8 cellular contexts compared by ENCODE assay signal in genomic region chr1:15526021-15526489, GRCh38. TPM values are rescaled to one million over a fixed set of nuclear protein-coding genes. Genes with fewer than 3 reads are reported as not detected.
A peak's percentile ranks its signal among the peaks of the same experiment; 100 is the strongest.
DNase-seq lines count a peak whose midpoint lies in the region; ATAC-seq and TF ChIP-seq lines count a peak whose summit lies in the region.

No MANE protein-coding gene starts in this region.

- no peak for ATAC-seq in activated T-cell treated with anti-CD3 and anti-CD28 coated beads, Interleukin-2, amount 50 U/mL, for 72 hours (replicated peaks in 1 of 2)
- no peak for ATAC-seq in lower lobe of right lung

- TF ChIP-seq POLR2A in transverse colon (IDR thresholded peaks at IDR 0.05) = no peak

- no peak for TF ChIP-seq EP300 in transverse colon (IDR thresholded peaks at IDR 0.05; ENCODE audit: low read depth)

- H3K27me3 ChIP-seq in ascending aorta (no peaks in the 10 kb centered on the region), lower lobe of right lung (ENCODE audit: low read depth) (no peaks in the 10 kb centered on the region), transverse colon (no peaks in the 10 kb centered on the region)

- in situ Hi-C loops in transverse colon (cut with MboI; ENCODE audit: low pct_ligation_motif_present in 1 of 4, low pct_unique_long_range_greater_than_20kb in 1 of 4, low sequenced_read_pairs in 3 of 4) = no loop called here

- TF ChIP-seq CTCF in ascending aorta (IDR thresholded peaks at IDR 0.05) = no peak
- no peak for TF ChIP-seq CTCF in lower lobe of right lung (IDR thresholded peaks at IDR 0.05)
- TF ChIP-seq CTCF in transverse colon (IDR thresholded peaks at IDR 0.05) = no peak

- H3K27ac Mint-ChIP-seq in activated T-cell treated with anti-CD3 and anti-CD28 coated beads, Interleukin-2, amount 50 U/mL, for 72 hours = peak overlapping the region; percentile 93

- no peaks in the 10 kb centered on the region for H3K27me3 Mint-ChIP-seq in activated T-cell treated with anti-CD3 and anti-CD28 coated beads, Interleukin-2, amount 50 U/mL, for 72 hours (ENCODE audit: low read depth)

- H3K9me3 ChIP-seq in ascending aorta (no peaks in the 10 kb centered on the region), lower lobe of right lung (no peaks in the 10 kb centered on the region), transverse colon (no peaks in the 10 kb centered on the region)

- DNase-seq in activated T-cell treated with anti-CD3 and anti-CD28 coated beads, Interleukin-2, amount 50 U/mL, for 72 hours = peak in 1 of 2 donors; percentile 19
- no peak for DNase-seq in activated T-cell treated with anti-CD3 and anti-CD28 coated beads, Interleukin-2, amount 50 U/mL, for 48 hours
- DNase-seq in ascending aorta (ENCODE audit: low spot score in 2 of 2) (peak in 1 of 2 donors; percentile 65), lower lobe of right lung (no peak), transverse colon (peak; percentile 46), hepatic stellate cell (ENCODE audit: low spot score) (no peak), NCI-H1417 treated with DMSO at 0.1 percent for 48 hours (lab: John Stamatoyannopoulos, UW) (no peak), NCI-H128 (lab: John Stamatoyannopoulos, UW; ENCODE audit: unreplicated experiment) (no peak)

- WGBS in transverse colon (ENCODE audit: low coverage in 1 of 2), 2 donors = 7 to 8% methylated on average over 5 to 9 of the region's 9 CpGs

- H3K4me3 Mint-ChIP-seq in activated T-cell treated with anti-CD3 and anti-CD28 coated beads, Interleukin-2, amount 50 U/mL, for 72 hours = peak overlapping the region; percentile 88 to 93

- intact Hi-C loops in ascending aorta (cut with DNase I) (loop anchor here (5.0 kb wide), 2 partner anchors 91 to 1436 kb away; partner anchors contain the start of gene DDI2), lower lobe of right lung (cut with DNase I) (no loop called here), transverse colon (cut with DNase I; ENCODE audit: low total_unique reads) (loop anchor here (5.0 kb wide), 1 partner anchor 1631 kb away; no protein-coding TSS in a partner anchor)

- peaks cover 7 to 25% of the 10 kb centered on the region in 2 donors for H3K4me1 ChIP-seq in ascending aorta
- H3K4me1 ChIP-seq in lower lobe of right lung = peaks cover 37% of the 10 kb centered on the region
- H3K4me1 ChIP-seq in transverse colon = peaks cover 22 to 36% (median 27%) of the 10 kb centered on the region in 4 donors

- peaks cover 59% of the 10 kb centered on the region for H3K4me1 Mint-ChIP-seq in activated T-cell treated with anti-CD3 and anti-CD28 coated beads, Interleukin-2, amount 50 U/mL, for 72 hours (ENCODE audit: low read depth)

- peak overlapping the region; percentile 93 to 94 for H3K27ac ChIP-seq in ascending aorta
- peak overlapping the region; percentile 90 for H3K27ac ChIP-seq in lower lobe of right lung
- peak overlapping the region; percentile 96 to 99 (median 98) for H3K27ac ChIP-seq in transverse colon

- H3K9me3 Mint-ChIP-seq in activated T-cell treated with anti-CD3 and anti-CD28 coated beads, Interleukin-2, amount 50 U/mL, for 72 hours = no peaks in the 10 kb centered on the region

- peaks cover 0 to 4% of the 10 kb centered on the region in 2 donors for H3K36me3 ChIP-seq in ascending aorta
- peaks cover 10% of the 10 kb centered on the region for H3K36me3 ChIP-seq in lower lobe of right lung
- no peaks in the 10 kb centered on the region for H3K36me3 ChIP-seq in transverse colon

- H3K36me3 Mint-ChIP-seq in activated T-cell treated with anti-CD3 and anti-CD28 coated beads, Interleukin-2, amount 50 U/mL, for 72 hours (ENCODE audit: insufficient read depth in 2 of 2) = no peaks in the 10 kb centered on the region

- H3K4me3 ChIP-seq in ascending aorta (peak overlapping the region; percentile 69 to 71), lower lobe of right lung (peak overlapping the region; percentile 83), transverse colon (peak overlapping the region in 3 of 4 donors; percentile 17 to 89 (median 75))

RNA-seq across cellular contexts. Expression of gene DNAJC16, which starts 0.6 kb away (rescaled TPM):
- 10 to 100 TPM; 14.3 to 17.5 TPM for total RNA-seq in activated T-cell treated with anti-CD3 and anti-CD28 coated beads, Interleukin-2, amount 50 U/mL, for 72 hours
- total RNA-seq in ascending aorta (11.4 TPM), lower lobe of right lung (23.9 TPM), transverse colon (10 to 100 TPM in 3 of 4 donors, 1 to 10 TPM in 1; 7.8 to 30.3 (median 19.7) TPM)

RNA-seq across cellular contexts. Expression of gene CASP9, which starts 2.0 kb away (rescaled TPM):
- 10 to 100 TPM; 13.4 to 16.3 TPM for total RNA-seq in activated T-cell treated with anti-CD3 and anti-CD28 coated beads, Interleukin-2, amount 50 U/mL, for 72 hours
- total RNA-seq in ascending aorta (15.5 TPM), lower lobe of right lung (16.4 TPM), transverse colon (100 to 1,000 TPM in 1 of 4 donors, 10 to 100 TPM in 3; 19.1 to 151 (median 25.2) TPM)

RNA-seq across cellular contexts. Expression of gene CELA2B, which starts 50.2 kb away (rescaled TPM):
- not detected for total RNA-seq in activated T-cell treated with anti-CD3 and anti-CD28 coated beads, Interleukin-2, amount 50 U/mL, for 72 hours
- total RNA-seq in ascending aorta (not detected), lower lobe of right lung (not detected), transverse colon (not detected)

RNA-seq across cellular contexts. Expression of gene AGMAT, which starts 58.8 kb away (rescaled TPM):
- 1 to 10 TPM; 7.8 to 8.5 TPM for total RNA-seq in activated T-cell treated with anti-CD3 and anti-CD28 coated beads, Interleukin-2, amount 50 U/mL, for 72 hours
- total RNA-seq in ascending aorta (1.1 TPM), lower lobe of right lung (not detected), transverse colon (10 to 100 TPM in 2 of 4 donors, 1 to 10 TPM in 2; 6.7 to 24.1 (median 13.7) TPM)
